11 cellular contexts compared by ENCODE assay signal in genomic region chr2:170434900-170435640, GRCh38.
DNase-seq lines count a peak whose midpoint lies in the region; ATAC-seq lines count a peak whose summit lies in the region.
"Had no signal": no experiment of that assay in that cellular context is flagged by ENCODE, and none has a peak within 500 bp of the region (broad histone marks: within the 10 kb centered on the region; RNA-seq: fewer than 3 reads in every experiment).

No MANE protein-coding gene starts in this region.

- no peak for DNase-seq in activated T-cell treated with anti-CD3 and anti-CD28 coated beads, Interleukin-2, amount 50 U/mL, for 4 hours
- DNase-seq in activated T-cell treated with anti-CD3 and anti-CD28 coated beads for 4 hours = no peak
- DNase-seq in T-helper 2 cell treated with Interferon-gamma antibody and Interleukin-4, amounts not matched to agents 5 μg/mL and 100 μg/mL, for 36 hours (ENCODE audit: low spot score) = peak; percentile 14
- DNase-seq in natural killer cell treated with Interleukin-12 subunit alpha and Interleukin-12 subunit beta and Interleukin-15 and Interleukin-18, amount 100 ng/mL, for 72 hours (ENCODE audit: low spot score) = no peak
- DNase-seq in head of caudate nucleus = no peak
- DNase-seq in stimulated activated naive CD4-positive, alpha-beta T cell (lab: John Stamatoyannopoulos, UW) = no peak
- DNase-seq: KG1, PC-3 had no signal

- peaks cover 2% of the 10 kb centered on the region for H3K27me3 Mint-ChIP-seq in activated T-cell treated with anti-CD3 and anti-CD28 coated beads, Interleukin-2, amount 50 U/mL, for 4 hours (ENCODE audit: low read depth)
- H3K27me3 Mint-ChIP-seq in T-helper 2 cell treated with Interferon-gamma antibody and Interleukin-4, amounts not matched to agents 5 μg/mL and 100 μg/mL, for 36 hours (ENCODE audit: low read depth) = peaks cover 15% of the 10 kb centered on the region
- H3K27me3 Mint-ChIP-seq in natural killer cell treated with Interleukin-12 subunit alpha and Interleukin-12 subunit beta and Interleukin-15 and Interleukin-18, amount 100 ng/mL, for 72 hours = peaks cover 12% of the 10 kb centered on the region in 2 donors

- ATAC-seq in activated T-cell treated with anti-CD3 and anti-CD28 coated beads, Interleukin-2, amount 50 U/mL, for 4 hours = peak; percentile 73 to 78
- ATAC-seq in HG02763 (IDR thresholded peaks at IDR 0.05; ENCODE audit: unreplicated experiment) (peak; percentile 58), HG03025 (IDR thresholded peaks at IDR 0.05; ENCODE audit: low FRiP score, unreplicated experiment) (no peak)
- peak in 1 of 2 donors; percentile 65 for ATAC-seq in natural killer cell treated with Interleukin-12 subunit alpha and Interleukin-12 subunit beta and Interleukin-15 and Interleukin-18, amount 100 ng/mL, for 72 hours
- ATAC-seq: left lobe of liver, PC-3 had no signal

- peaks cover 22% of the 10 kb centered on the region for H3K4me1 Mint-ChIP-seq in activated T-cell treated with anti-CD3 and anti-CD28 coated beads, Interleukin-2, amount 50 U/mL, for 4 hours (ENCODE audit: low read depth)
- H3K4me1 Mint-ChIP-seq in T-helper 2 cell treated with Interferon-gamma antibody and Interleukin-4, amounts not matched to agents 5 μg/mL and 100 μg/mL, for 36 hours (ENCODE audit: low read depth) = peaks cover 19% of the 10 kb centered on the region
- H3K4me1 Mint-ChIP-seq in natural killer cell treated with Interleukin-12 subunit alpha and Interleukin-12 subunit beta and Interleukin-15 and Interleukin-18, amount 100 ng/mL, for 72 hours (ENCODE audit: low read depth in 2 of 2) = peaks cover 23 to 40% of the 10 kb centered on the region in 2 donors

- H3K27ac Mint-ChIP-seq in T-helper 2 cell treated with Interferon-gamma antibody and Interleukin-4, amounts not matched to agents 5 μg/mL and 100 μg/mL, for 36 hours = no peak overlapping the region
- H3K27ac Mint-ChIP-seq in natural killer cell treated with Interleukin-12 subunit alpha and Interleukin-12 subunit beta and Interleukin-15 and Interleukin-18, amount 100 ng/mL, for 72 hours = no peak overlapping the region

- intact Hi-C loops in head of caudate nucleus (cut with DNase I) = no loop called here

- no peaks in the 10 kb centered on the region for H3K9me3 Mint-ChIP-seq in activated T-cell treated with anti-CD3 and anti-CD28 coated beads, Interleukin-2, amount 50 U/mL, for 4 hours
- no peaks in the 10 kb centered on the region for H3K9me3 Mint-ChIP-seq in T-helper 2 cell treated with Interferon-gamma antibody and Interleukin-4, amounts not matched to agents 5 μg/mL and 100 μg/mL, for 36 hours
- H3K9me3 Mint-ChIP-seq in natural killer cell treated with Interleukin-12 subunit alpha and Interleukin-12 subunit beta and Interleukin-15 and Interleukin-18, amount 100 ng/mL, for 72 hours = no peaks in the 10 kb centered on the region

- H3K4me3 Mint-ChIP-seq in activated T-cell treated with anti-CD3 and anti-CD28 coated beads, Interleukin-2, amount 50 U/mL, for 4 hours = no peak overlapping the region
- H3K4me3 Mint-ChIP-seq in T-helper 2 cell treated with Interferon-gamma antibody and Interleukin-4, amounts not matched to agents 5 μg/mL and 100 μg/mL, for 36 hours = peak overlapping the region; percentile 63
- H3K4me3 Mint-ChIP-seq in natural killer cell treated with Interleukin-12 subunit alpha and Interleukin-12 subunit beta and Interleukin-15 and Interleukin-18, amount 100 ng/mL, for 72 hours = peak overlapping the region; percentile 68

- no peaks in the 10 kb centered on the region for H3K36me3 Mint-ChIP-seq in activated T-cell treated with anti-CD3 and anti-CD28 coated beads, Interleukin-2, amount 50 U/mL, for 4 hours (ENCODE audit: insufficient read depth)
- H3K36me3 Mint-ChIP-seq in T-helper 2 cell treated with Interferon-gamma antibody and Interleukin-4, amounts not matched to agents 5 μg/mL and 100 μg/mL, for 36 hours (ENCODE audit: low read depth) = no peaks in the 10 kb centered on the region
- H3K36me3 Mint-ChIP-seq in natural killer cell treated with Interleukin-12 subunit alpha and Interleukin-12 subunit beta and Interleukin-15 and Interleukin-18, amount 100 ng/mL, for 72 hours = no peaks in the 10 kb centered on the region
